ENCODE assay signal across 8 cellular contexts in genomic region chr15:83106994-83107840, GRCh38. TPM values are rescaled to one million over a fixed set of nuclear protein-coding genes. Genes with fewer than 3 reads are reported as not detected.
DNase-seq lines count a peak whose midpoint lies in the region; ATAC-seq and TF ChIP-seq lines count a peak whose summit lies in the region.

TM6SF1 (plus strand) TSS chr15:83107645; CDS start chr15:83107681, 36 bp downstream.

- ATAC-seq in GM21717 (IDR thresholded peaks at IDR 0.05; ENCODE audit: unreplicated experiment): peak; percentile 37

- DNase-seq in COLO668 (lab: John Stamatoyannopoulos, UW; ENCODE audit: unreplicated experiment) (peak; percentile 62), epithelial cell of prostate (ENCODE audit: low read depth, low spot score) (no peak), myocyte (ENCODE audit: low read depth) (peak; percentile 26), H4 (ENCODE audit: low spot score) (no peak), DMS114 treated with DMSO at 0.1 percent for 48 hours (lab: John Stamatoyannopoulos, UW; ENCODE audit: unreplicated experiment) (no peak), NCI-H2107 treated with DMSO at 0.1 percent for 48 hours (lab: John Stamatoyannopoulos, UW; ENCODE audit: unreplicated experiment) (no peak)

- peak; percentile 26; the same call in 1 of the 2 replicates for TF ChIP-seq CTCF in VCaP (conservative IDR thresholded peaks at IDR 0.05)

- peak within 1 kb of the TSS; percentile 19; the same call in 1 of the 2 replicates for H3K27ac ChIP-seq in VCaP
- H3K27ac ChIP-seq in epithelial cell of prostate: peak within 1 kb of the TSS; percentile 24

RNA-seq across cellular contexts. Expression of gene TM6SF1, which starts in this region (rescaled TPM):
- 0.48 TPM in 1 of 2 replicates, not detected in the other for total RNA-seq in myocyte
- 0.28 TPM for polyA plus RNA-seq in myocyte (2012)
- total RNA-seq in H4 (2014; rRNA removed; shearing (Covaris generic)): 0.04 TPM in 1 of 2 replicates, not detected in the other

Comparison
In these comparisons a context has a peak if more than half of its experiments do, and no peak if none do; other contexts are left out.
1. Peak in DNase-seq in myocyte; RNA of the gene not detected or under 1 TPM.